In genomic region chr11:12288934-12289666, GRCh38 we compare ENCODE assay signal across 11 cellular contexts.
DNase-seq lines count a peak whose midpoint lies in the region; ATAC-seq and TF ChIP-seq lines count a peak whose summit lies in the region.
"Had no signal": no experiment of that assay in that cellular context is flagged by ENCODE, and none has a peak within 500 bp of the region (broad histone marks: within the 10 kb centered on the region; RNA-seq: fewer than 3 reads in every experiment).

No MANE protein-coding gene starts in this region.

- H3K4me1 ChIP-seq in tibial artery: peaks cover 8 to 48% (median 35%) of the 10 kb centered on the region in 4 donors

- H3K9me3 ChIP-seq in tibial artery: no peaks in the 10 kb centered on the region
- H3K9me3 ChIP-seq: left ventricle myocardium inferior, suprapubic skin had no signal

- no peaks in the 10 kb centered on the region for H3K27me3 Mint-ChIP-seq in activated CD4-positive, alpha-beta T cell treated with anti-CD3 and anti-CD28 coated beads, Interleukin-2, amount 10 ng/mL, durations not matched to agents 24 days and 14 days
- no peaks in the 10 kb centered on the region for H3K27me3 Mint-ChIP-seq in activated CD4-positive, alpha-beta T cell treated with anti-CD3 and anti-CD28 coated beads for 36 hours

- H3K4me1 Mint-ChIP-seq in activated CD4-positive, alpha-beta T cell treated with anti-CD3 and anti-CD28 coated beads, Interleukin-2, amount 10 ng/mL, durations not matched to agents 24 days and 14 days: peaks cover 9% of the 10 kb centered on the region
- peaks cover 14% of the 10 kb centered on the region for H3K4me1 Mint-ChIP-seq in activated CD4-positive, alpha-beta T cell treated with anti-CD3 and anti-CD28 coated beads for 36 hours

- TF ChIP-seq CTCF in tibial artery (IDR thresholded peaks at IDR 0.05): no peak

- H3K36me3 Mint-ChIP-seq in activated CD4-positive, alpha-beta T cell treated with anti-CD3 and anti-CD28 coated beads, Interleukin-2, amount 10 ng/mL, durations not matched to agents 24 days and 14 days (ENCODE audit: low read depth): peaks cover 4% of the 10 kb centered on the region
- no peaks in the 10 kb centered on the region for H3K36me3 Mint-ChIP-seq in activated CD4-positive, alpha-beta T cell treated with anti-CD3 and anti-CD28 coated beads for 36 hours (ENCODE audit: low read depth)

- H3K27ac ChIP-seq in tibial artery: peak overlapping the region; percentile 75 to 91
- H3K27ac ChIP-seq: suprapubic skin had no signal

- no peaks in the 10 kb centered on the region for H3K9me3 Mint-ChIP-seq in activated CD4-positive, alpha-beta T cell treated with anti-CD3 and anti-CD28 coated beads, Interleukin-2, amount 10 ng/mL, durations not matched to agents 24 days and 14 days
- no peaks in the 10 kb centered on the region for H3K9me3 Mint-ChIP-seq in activated CD4-positive, alpha-beta T cell treated with anti-CD3 and anti-CD28 coated beads for 36 hours (ENCODE audit: low read depth)

- no peaks in the 10 kb centered on the region for H3K36me3 ChIP-seq in tibial artery
- H3K36me3 ChIP-seq: left ventricle myocardium inferior had no signal

- H3K4me3 Mint-ChIP-seq in activated CD4-positive, alpha-beta T cell treated with anti-CD3 and anti-CD28 coated beads, Interleukin-2, amount 10 ng/mL, durations not matched to agents 24 days and 14 days: no peak overlapping the region
- H3K4me3 Mint-ChIP-seq in activated CD4-positive, alpha-beta T cell treated with anti-CD3 and anti-CD28 coated beads for 36 hours: no peak overlapping the region

- no peaks in the 10 kb centered on the region for H3K27me3 ChIP-seq in tibial artery
- H3K27me3 ChIP-seq: suprapubic skin had no signal

- peak; percentile 52 for DNase-seq in activated CD4-positive, alpha-beta T cell treated with anti-CD3 and anti-CD28 coated beads, Interleukin-2, amount 10 ng/mL, durations not matched to agents 24 days and 14 days
- no peak for DNase-seq in activated CD4-positive, alpha-beta T cell treated with anti-CD3 and anti-CD28 coated beads for 36 hours
- DNase-seq in SK-N-DZ (ENCODE audit: low spot score) (peak; percentile 45), left colon (no peak), tibial artery (no peak)
- no peak for DNase-seq in stimulated activated CD4-positive, alpha-beta T cell treated with anti-CD3 and anti-CD28 coated beads, Interleukin-4, amount 100 ng/mL, for 1 hour

- H3K4me3 ChIP-seq in tibial artery: no peak overlapping the region
- H3K4me3 ChIP-seq: dorsolateral prefrontal cortex, left ventricle myocardium inferior, suprapubic skin had no signal

- ATAC-seq in activated CD4-positive, alpha-beta T cell treated with anti-CD3 and anti-CD28 coated beads for 36 hours: no peak
- ATAC-seq in left colon: peak; percentile 6
- no peak for ATAC-seq in HG03565 (IDR thresholded peaks at IDR 0.05; ENCODE audit: unreplicated experiment)
- no peak for ATAC-seq in GM19467 (IDR thresholded peaks at IDR 0.05; ENCODE audit: unreplicated experiment)

- POLR2A ChIA-PET in activated CD4-positive, alpha-beta T cell treated with anti-CD3 and anti-CD28 coated beads for 36 hours (lab: Charles Lee): interaction anchor here (0.5 to 0.7 kb wide), 2 partner anchors 176 to 224 kb away, joined by 4 to 6 read pairs; no protein-coding TSS in a partner anchor

- H3K27ac Mint-ChIP-seq in activated CD4-positive, alpha-beta T cell treated with anti-CD3 and anti-CD28 coated beads, Interleukin-2, amount 10 ng/mL, durations not matched to agents 24 days and 14 days: no peak overlapping the region
- no peak overlapping the region for H3K27ac Mint-ChIP-seq in activated CD4-positive, alpha-beta T cell treated with anti-CD3 and anti-CD28 coated beads for 36 hours

- CTCF ChIA-PET in activated CD4-positive, alpha-beta T cell treated with anti-CD3 and anti-CD28 coated beads for 36 hours (lab: Charles Lee): interaction anchor here (0.6 to 3.2 kb wide), 29 partner anchors 8 to 614 kb away, joined by 3 to 12 read pairs (median 4); no protein-coding TSS in a partner anchor

- intact Hi-C loops in activated CD4-positive, alpha-beta T cell treated with anti-CD3 and anti-CD28 coated beads, Interleukin-2, amount 10 ng/mL, durations not matched to agents 24 days and 14 days (cut with micrococcal nuclease): loop anchor here (10.0 kb wide), 1 partner anchor 324 kb away; no protein-coding TSS in a partner anchor
- intact Hi-C loops in activated CD4-positive, alpha-beta T cell treated with anti-CD3 and anti-CD28 coated beads for 36 hours (cut with DNase I, micrococcal nuclease): loop anchor here (2.0 to 10.0 kb wide), 3 partner anchors 354 to 1354 kb away; no protein-coding TSS in a partner anchor
- intact Hi-C loops in left colon (cut with DNase I, micrococcal nuclease): loop anchor here in 1 of 2 donors (10.0 kb wide), 2 partner anchors 354 to 484 kb away; no protein-coding TSS in a partner anchor
- intact Hi-C loops in tibial artery (cut with DNase I; ENCODE audit: low total_unique reads): no loop called here

Comparison
In these comparisons a context has a peak if more than half of its experiments do, and no peak if none do; other contexts are left out.
1. DNase-seq: peak in activated CD4-positive, alpha-beta T cell treated with anti-CD3 and anti-CD28 coated beads, Interleukin-2, amount 10 ng/mL, durations not matched to agents 24 days and 14 days (single experiment) and SK-N-DZ (single experiment); none in activated CD4-positive, alpha-beta T cell treated with anti-CD3 and anti-CD28 coated beads for 36 hours (single experiment), left colon (0 of 2), tibial artery (0 of 2) and stimulated activated CD4-positive, alpha-beta T cell treated with anti-CD3 and anti-CD28 coated beads, Interleukin-4, amount 100 ng/mL, for 1 hour (single experiment).